Comparison of ENCODE assay signal across 8 cellular contexts in the genomic region with DNA sequence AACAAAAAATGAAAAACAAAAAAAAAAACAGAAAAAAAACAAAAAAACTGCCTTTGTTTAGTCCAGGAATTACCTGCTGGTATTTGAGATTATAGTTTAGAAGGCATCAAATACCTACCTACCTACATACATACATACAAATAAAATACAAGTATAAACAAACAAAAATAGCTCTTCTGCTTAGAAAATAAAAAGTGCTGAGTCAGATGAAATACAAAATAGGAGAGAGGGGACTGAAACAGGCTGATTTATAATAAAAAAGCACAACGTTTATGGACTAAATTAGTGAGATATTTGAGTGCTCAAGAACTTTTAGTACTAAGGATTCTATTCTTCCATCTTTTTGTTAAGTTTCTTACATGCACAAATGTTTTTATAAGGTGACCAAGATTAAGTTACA.
"Had no signal": no experiment of that assay in that cellular context is flagged by ENCODE, and none has a peak within 500 bp of the region (broad histone marks: within the 10 kb centered on the region; RNA-seq: fewer than 3 reads in every experiment).

No MANE protein-coding gene starts in this region.

- H3K4me3 ChIP-seq: GM23248 had no signal

- FAIRE-seq: H54 had no signal

- H3K9ac ChIP-seq: GM23248, KMS-11 had no signal

- H3K27ac ChIP-seq: GM23248, HL-60, KMS-11 had no signal

- H2AFZ ChIP-seq: GM23248 had no signal

- H3K4me2 ChIP-seq: KMS-11 had no signal

- DNase-seq: GM23248, GOT3, H9, HCEC 1CT, KBM-7 had no signal
